ENCODE assay signal across 9 cellular contexts in genomic region chr2:65434592-65435241, GRCh38. TPM values are rescaled to one million over a fixed set of nuclear protein-coding genes. Genes with fewer than 3 reads are reported as not detected.
A peak's percentile ranks its signal among the peaks of the same experiment; 100 is the strongest.
DNase-seq lines count a peak whose midpoint lies in the region; ATAC-seq and TF ChIP-seq lines count a peak whose summit lies in the region.
"Had no signal": no experiment of that assay in that cellular context is flagged by ENCODE, and none has a peak within 500 bp of the region (broad histone marks: within the 10 kb centered on the region; RNA-seq: fewer than 3 reads in every experiment).

No MANE protein-coding gene starts in this region.

- TF ChIP-seq CTCF in Caco-2 (IDR thresholded peaks at IDR 0.05; ENCODE audit: insufficient read depth in 1 of 2, low read depth in 1 of 2, low read length in 1 of 2, severe bottlenecking in 1 of 2, unreplicated experiment in 1 of 2): no peak
- TF ChIP-seq CTCF in KMS-11 (conservative IDR thresholded peaks at IDR 0.05; ENCODE audit: low read depth, low read length): no peak
- no peak for TF ChIP-seq CTCF in dorsolateral prefrontal cortex (IDR thresholded peaks at IDR 0.05 in 54 of 56, conservative IDR thresholded peaks at IDR 0.05 in 2 of 56; ENCODE audit: low read depth in 1 of 56, partially characterized antibody in 56 of 56)
- no peak for TF ChIP-seq CTCF in osteocyte (IDR thresholded peaks at IDR 0.05)

- ATAC-seq in HG03460 (IDR thresholded peaks at IDR 0.05; ENCODE audit: unreplicated experiment): no peak

- H3K36me3 ChIP-seq in Caco-2 (ENCODE audit: control insufficient read depth, insufficient read depth, low read length) (no peaks in the 10 kb centered on the region), KMS-11 (ENCODE audit: insufficient read depth) (no peaks in the 10 kb centered on the region)

- no TSS peak for BruUV-seq in Caco-2 (replicated peaks; lab: Mats Ljungman, UMichigan)

- peak overlapping the region; percentile 82 for H3K4me3 Mint-ChIP-seq in Caco-2 (ENCODE audit: unreplicated experiment)
- H3K4me3 Mint-ChIP-seq in osteocyte (ENCODE audit: unreplicated experiment): peak overlapping the region; percentile 99

- H4K20me1 ChIP-seq in KMS-11 (ENCODE audit: insufficient read depth): no peaks in the 10 kb centered on the region; the same call in 1 of the 2 replicates

- in situ Hi-C loops in KBM-7 (cut with MboI; ENCODE audit: low pct_unique_long_range_greater_than_20kb, low sequenced_read_pairs): no loop called here

- peak overlapping the region; percentile 97; the same call in 1 of the 2 replicates for H2AFZ ChIP-seq in KMS-11 (ENCODE audit: low read depth)

- no peak for DNase-seq in Caco-2
- no peak for DNase-seq in dorsolateral prefrontal cortex
- no peak for DNase-seq in osteocyte (ENCODE audit: extremely low spot score, unreplicated experiment)
- no peak for DNase-seq in KBM-7
- no peak for DNase-seq in activated effector memory CD4-positive, alpha-beta T cell treated with anti-CD3 and anti-CD28 coated beads, Interleukin-2, amount 50 U/mL, for 16 hours
- DNase-seq: NCI-H1092 had no signal

- no peak overlapping the region for H3K4me3 ChIP-seq in Caco-2 (ENCODE audit: low read depth, low read length)
- no peak overlapping the region for H3K4me3 ChIP-seq in KMS-11 (IDR thresholded peaks at IDR 0.05; ENCODE audit: insufficient read depth, low read depth, low read length)
- peak overlapping the region in 16 of 59 donors; percentile 78 to 91 (median 86) for H3K4me3 ChIP-seq in dorsolateral prefrontal cortex

- CTCF ChIA-PET in Caco-2 (lab: Charles Lee): interaction anchor here (2.0 kb wide), 1 partner anchor 169 kb away, joined by 8 read pairs; no protein-coding TSS in a partner anchor

- H3K9ac ChIP-seq in KMS-11: no peak overlapping the region; the same call in 1 of the 2 replicates

- POLR2A ChIA-PET in Caco-2 (lab: Charles Lee): interaction anchor here (0.5 kb wide), 1 partner anchor 9 kb away, joined by 3 read pairs; no protein-coding TSS in a partner anchor

- peaks cover 9% of the 10 kb centered on the region for H3K79me2 ChIP-seq in KMS-11 (ENCODE audit: insufficient read depth, low read depth)

- H3K27ac ChIP-seq in KMS-11: no peak overlapping the region; the same call in 1 of the 2 replicates
- H3K27ac ChIP-seq in dorsolateral prefrontal cortex: peak overlapping the region in 30 of 59 donors; percentile 69 to 98 (median 94)

- H3K27ac Mint-ChIP-seq in Caco-2 (ENCODE audit: unreplicated experiment) (no peak overlapping the region), osteocyte (ENCODE audit: unreplicated experiment) (no peak overlapping the region)

- H3K27me3 Mint-ChIP-seq in Caco-2 (ENCODE audit: insufficient read depth, unreplicated experiment) (no peaks in the 10 kb centered on the region), osteocyte (ENCODE audit: unreplicated experiment) (no peaks in the 10 kb centered on the region)

- H3K4me1 Mint-ChIP-seq in Caco-2 (ENCODE audit: low read depth, unreplicated experiment) (peaks cover 7% of the 10 kb centered on the region), osteocyte (ENCODE audit: unreplicated experiment) (peaks cover 28% of the 10 kb centered on the region)

- intact Hi-C loops in Caco-2 (cut with micrococcal nuclease; ENCODE audit: unreplicated experiment): loop anchor here (10.0 kb wide), 1 partner anchor 130 kb away; no protein-coding TSS in a partner anchor
- intact Hi-C loops in dorsolateral prefrontal cortex (cut with DNase I): loop anchor here (5.0 to 10.0 kb wide), 9 partner anchors 52 to 1000 kb away; partner anchors contain the start of gene MEIS1 (in 1 of the 2)

- H3K9me3 Mint-ChIP-seq in Caco-2 (ENCODE audit: unreplicated experiment) (no peaks in the 10 kb centered on the region), osteocyte (ENCODE audit: unreplicated experiment) (no peaks in the 10 kb centered on the region)

- H3K4me1 ChIP-seq in Caco-2 (peaks cover 10% of the 10 kb centered on the region; the same call in 1 of the 2 replicates), KMS-11 (ENCODE audit: low read depth, poor library complexity, severe bottlenecking) (peaks cover 45% of the 10 kb centered on the region)

- no peaks in the 10 kb centered on the region for H3K27me3 ChIP-seq in Caco-2 (replicated peaks; ENCODE audit: control insufficient read depth, insufficient read depth, low read length)
- H3K27me3 ChIP-seq in KMS-11 (ENCODE audit: insufficient read depth, low read depth): peaks cover 10% of the 10 kb centered on the region; the same call in 1 of the 2 replicates
- H3K27me3 ChIP-seq in dorsolateral prefrontal cortex: no peaks in the 10 kb centered on the region
- H3K27me3 ChIP-seq: SJSA1 had no signal

- no peaks in the 10 kb centered on the region for H3K9me3 ChIP-seq in Caco-2
- H3K9me3 ChIP-seq: SJSA1 had no signal

- H3K4me2 ChIP-seq in KMS-11: peak overlapping the region; percentile 91

- H3K36me3 Mint-ChIP-seq in Caco-2 (ENCODE audit: insufficient read depth, unreplicated experiment) (peaks cover 24% of the 10 kb centered on the region), osteocyte (ENCODE audit: unreplicated experiment) (no peaks in the 10 kb centered on the region)

RNA-seq across cellular contexts. Expression of gene SPRED2, which starts 2.3 kb away (rescaled TPM):
- total RNA-seq in Caco-2 (2022): 49.9 and 55.3 TPM in 2 replicates
- 10 to 100 TPM; 28.2 to 82.4 (median 50.7) TPM for total RNA-seq in dorsolateral prefrontal cortex
- 44.4 and 46.3 TPM in 2 replicates for total RNA-seq in osteocyte
